2 cellular contexts compared by ENCODE assay signal in genomic region chr11:95050595-95051202, GRCh38.
A peak's percentile ranks its signal among the peaks of the same experiment; 100 is the strongest.
TF ChIP-seq lines count a peak whose summit lies in the region.

No MANE protein-coding gene starts in this region.

TF ChIP-seq in HepG2, 621 proteins besides CTCF, POLR2A, EP300 and RAD21:
- TF ChIP-seq BCL6 (CRISPR knock-in tag; IDR thresholded peaks at IDR 0.05): peak; percentile 80
- TF ChIP-seq, protein P1, sequence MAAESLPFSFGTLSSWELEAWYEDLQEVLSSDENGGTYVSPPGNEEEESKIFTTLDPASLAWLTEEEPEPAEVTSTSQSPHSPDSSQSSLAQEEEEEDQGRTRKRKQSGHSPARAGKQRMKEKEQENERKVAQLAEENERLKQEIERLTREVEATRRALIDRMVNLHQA (CRISPR knock-in tag; IDR thresholded peaks at IDR 0.05): no peak
- 0 out of 2 replicates have a peak, but pooled peaks have one; percentile 25 for TF ChIP-seq SPEN (CRISPR knock-in tag; IDR thresholded peaks at IDR 0.05; ENCODE audit: low read depth)
- TF ChIP-seq HNF4A (CRISPR knock-in tag; IDR thresholded peaks at IDR 0.05): peak; percentile 26; the same call in 1 of the 2 replicates
- TF ChIP-seq, protein P2, sequence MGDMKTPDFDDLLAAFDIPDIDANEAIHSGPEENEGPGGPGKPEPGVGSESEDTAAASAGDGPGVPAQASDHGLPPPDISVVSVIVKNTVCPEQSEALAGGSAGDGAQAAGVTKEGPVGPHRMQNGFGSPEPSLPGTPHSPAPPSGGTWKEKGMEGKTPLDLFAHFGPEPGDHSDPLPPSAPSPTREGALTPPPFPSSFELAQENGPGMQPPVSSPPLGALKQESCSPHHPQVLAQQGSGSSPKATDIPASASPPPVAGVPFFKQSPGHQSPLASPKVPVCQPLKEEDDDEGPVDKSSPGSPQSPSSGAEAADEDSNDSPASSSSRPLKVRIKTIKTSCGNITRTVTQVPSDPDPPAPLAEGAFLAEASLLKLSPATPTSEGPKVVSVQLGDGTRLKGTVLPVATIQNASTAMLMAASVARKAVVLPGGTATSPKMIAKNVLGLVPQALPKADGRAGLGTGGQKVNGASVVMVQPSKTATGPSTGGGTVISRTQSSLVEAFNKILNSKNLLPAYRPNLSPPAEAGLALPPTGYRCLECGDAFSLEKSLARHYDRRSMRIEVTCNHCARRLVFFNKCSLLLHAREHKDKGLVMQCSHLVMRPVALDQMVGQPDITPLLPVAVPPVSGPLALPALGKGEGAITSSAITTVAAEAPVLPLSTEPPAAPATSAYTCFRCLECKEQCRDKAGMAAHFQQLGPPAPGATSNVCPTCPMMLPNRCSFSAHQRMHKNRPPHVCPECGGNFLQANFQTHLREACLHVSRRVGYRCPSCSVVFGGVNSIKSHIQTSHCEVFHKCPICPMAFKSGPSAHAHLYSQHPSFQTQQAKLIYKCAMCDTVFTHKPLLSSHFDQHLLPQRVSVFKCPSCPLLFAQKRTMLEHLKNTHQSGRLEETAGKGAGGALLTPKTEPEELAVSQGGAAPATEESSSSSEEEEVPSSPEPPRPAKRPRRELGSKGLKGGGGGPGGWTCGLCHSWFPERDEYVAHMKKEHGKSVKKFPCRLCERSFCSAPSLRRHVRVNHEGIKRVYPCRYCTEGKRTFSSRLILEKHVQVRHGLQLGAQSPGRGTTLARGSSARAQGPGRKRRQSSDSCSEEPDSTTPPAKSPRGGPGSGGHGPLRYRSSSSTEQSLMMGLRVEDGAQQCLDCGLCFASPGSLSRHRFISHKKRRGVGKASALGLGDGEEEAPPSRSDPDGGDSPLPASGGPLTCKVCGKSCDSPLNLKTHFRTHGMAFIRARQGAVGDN (CRISPR knock-in tag; IDR thresholded peaks at IDR 0.05): peak; percentile 33; the same call in 1 of the 2 replicates
- peak; percentile 51; the same call in 1 of the 2 replicates for TF ChIP-seq PAXIP1 (CRISPR knock-in tag; conservative IDR thresholded peaks at IDR 0.05)
- peak; percentile 33; the same call in 1 of the 2 replicates for TF ChIP-seq RARA (CRISPR knock-in tag; IDR thresholded peaks at IDR 0.05)
- TF ChIP-seq, protein P3, sequence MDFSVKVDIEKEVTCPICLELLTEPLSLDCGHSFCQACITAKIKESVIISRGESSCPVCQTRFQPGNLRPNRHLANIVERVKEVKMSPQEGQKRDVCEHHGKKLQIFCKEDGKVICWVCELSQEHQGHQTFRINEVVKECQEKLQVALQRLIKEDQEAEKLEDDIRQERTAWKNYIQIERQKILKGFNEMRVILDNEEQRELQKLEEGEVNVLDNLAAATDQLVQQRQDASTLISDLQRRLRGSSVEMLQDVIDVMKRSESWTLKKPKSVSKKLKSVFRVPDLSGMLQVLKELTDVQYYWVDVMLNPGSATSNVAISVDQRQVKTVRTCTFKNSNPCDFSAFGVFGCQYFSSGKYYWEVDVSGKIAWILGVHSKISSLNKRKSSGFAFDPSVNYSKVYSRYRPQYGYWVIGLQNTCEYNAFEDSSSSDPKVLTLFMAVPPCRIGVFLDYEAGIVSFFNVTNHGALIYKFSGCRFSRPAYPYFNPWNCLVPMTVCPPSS (IDR thresholded peaks at IDR 0.05): no peak
- peak; percentile 31; the same call in 1 of the 2 replicates for TF ChIP-seq SALL1 (CRISPR knock-in tag; IDR thresholded peaks at IDR 0.05)
- TF ChIP-seq ZNF263 (CRISPR knock-in tag; IDR thresholded peaks at IDR 0.05): 0 out of 2 replicates have a peak, but pooled peaks have one; percentile 19
- TF ChIP-seq ZBTB38 (CRISPR knock-in tag; IDR thresholded peaks at IDR 0.05): peak; percentile 93
- no peak for TF ChIP-seq ZZZ3 (CRISPR knock-in tag; IDR thresholded peaks at IDR 0.05; ENCODE audit: borderline replicate concordance)

TF ChIP-seq in H1, 55 proteins besides CTCF, POLR2A, EP300 and RAD21:
- TF ChIP-seq BCL11A (IDR thresholded peaks at IDR 0.05; ENCODE audit: low read depth in 2 of 2, low read length in 2 of 2): no peak
- no peak for TF ChIP-seq SP4 (IDR thresholded peaks at IDR 0.05; ENCODE audit: low read length)
- no peak for TF ChIP-seq CHD1 (IDR thresholded peaks at IDR 0.05; ENCODE audit: low read depth, low read length)
- TF ChIP-seq SRF (IDR thresholded peaks at IDR 0.05; ENCODE audit: low read depth, low read length): no peak
- TF ChIP-seq SP1 (IDR thresholded peaks at IDR 0.05; ENCODE audit: low read depth, low read length): no peak
- TF ChIP-seq, protein P4, sequence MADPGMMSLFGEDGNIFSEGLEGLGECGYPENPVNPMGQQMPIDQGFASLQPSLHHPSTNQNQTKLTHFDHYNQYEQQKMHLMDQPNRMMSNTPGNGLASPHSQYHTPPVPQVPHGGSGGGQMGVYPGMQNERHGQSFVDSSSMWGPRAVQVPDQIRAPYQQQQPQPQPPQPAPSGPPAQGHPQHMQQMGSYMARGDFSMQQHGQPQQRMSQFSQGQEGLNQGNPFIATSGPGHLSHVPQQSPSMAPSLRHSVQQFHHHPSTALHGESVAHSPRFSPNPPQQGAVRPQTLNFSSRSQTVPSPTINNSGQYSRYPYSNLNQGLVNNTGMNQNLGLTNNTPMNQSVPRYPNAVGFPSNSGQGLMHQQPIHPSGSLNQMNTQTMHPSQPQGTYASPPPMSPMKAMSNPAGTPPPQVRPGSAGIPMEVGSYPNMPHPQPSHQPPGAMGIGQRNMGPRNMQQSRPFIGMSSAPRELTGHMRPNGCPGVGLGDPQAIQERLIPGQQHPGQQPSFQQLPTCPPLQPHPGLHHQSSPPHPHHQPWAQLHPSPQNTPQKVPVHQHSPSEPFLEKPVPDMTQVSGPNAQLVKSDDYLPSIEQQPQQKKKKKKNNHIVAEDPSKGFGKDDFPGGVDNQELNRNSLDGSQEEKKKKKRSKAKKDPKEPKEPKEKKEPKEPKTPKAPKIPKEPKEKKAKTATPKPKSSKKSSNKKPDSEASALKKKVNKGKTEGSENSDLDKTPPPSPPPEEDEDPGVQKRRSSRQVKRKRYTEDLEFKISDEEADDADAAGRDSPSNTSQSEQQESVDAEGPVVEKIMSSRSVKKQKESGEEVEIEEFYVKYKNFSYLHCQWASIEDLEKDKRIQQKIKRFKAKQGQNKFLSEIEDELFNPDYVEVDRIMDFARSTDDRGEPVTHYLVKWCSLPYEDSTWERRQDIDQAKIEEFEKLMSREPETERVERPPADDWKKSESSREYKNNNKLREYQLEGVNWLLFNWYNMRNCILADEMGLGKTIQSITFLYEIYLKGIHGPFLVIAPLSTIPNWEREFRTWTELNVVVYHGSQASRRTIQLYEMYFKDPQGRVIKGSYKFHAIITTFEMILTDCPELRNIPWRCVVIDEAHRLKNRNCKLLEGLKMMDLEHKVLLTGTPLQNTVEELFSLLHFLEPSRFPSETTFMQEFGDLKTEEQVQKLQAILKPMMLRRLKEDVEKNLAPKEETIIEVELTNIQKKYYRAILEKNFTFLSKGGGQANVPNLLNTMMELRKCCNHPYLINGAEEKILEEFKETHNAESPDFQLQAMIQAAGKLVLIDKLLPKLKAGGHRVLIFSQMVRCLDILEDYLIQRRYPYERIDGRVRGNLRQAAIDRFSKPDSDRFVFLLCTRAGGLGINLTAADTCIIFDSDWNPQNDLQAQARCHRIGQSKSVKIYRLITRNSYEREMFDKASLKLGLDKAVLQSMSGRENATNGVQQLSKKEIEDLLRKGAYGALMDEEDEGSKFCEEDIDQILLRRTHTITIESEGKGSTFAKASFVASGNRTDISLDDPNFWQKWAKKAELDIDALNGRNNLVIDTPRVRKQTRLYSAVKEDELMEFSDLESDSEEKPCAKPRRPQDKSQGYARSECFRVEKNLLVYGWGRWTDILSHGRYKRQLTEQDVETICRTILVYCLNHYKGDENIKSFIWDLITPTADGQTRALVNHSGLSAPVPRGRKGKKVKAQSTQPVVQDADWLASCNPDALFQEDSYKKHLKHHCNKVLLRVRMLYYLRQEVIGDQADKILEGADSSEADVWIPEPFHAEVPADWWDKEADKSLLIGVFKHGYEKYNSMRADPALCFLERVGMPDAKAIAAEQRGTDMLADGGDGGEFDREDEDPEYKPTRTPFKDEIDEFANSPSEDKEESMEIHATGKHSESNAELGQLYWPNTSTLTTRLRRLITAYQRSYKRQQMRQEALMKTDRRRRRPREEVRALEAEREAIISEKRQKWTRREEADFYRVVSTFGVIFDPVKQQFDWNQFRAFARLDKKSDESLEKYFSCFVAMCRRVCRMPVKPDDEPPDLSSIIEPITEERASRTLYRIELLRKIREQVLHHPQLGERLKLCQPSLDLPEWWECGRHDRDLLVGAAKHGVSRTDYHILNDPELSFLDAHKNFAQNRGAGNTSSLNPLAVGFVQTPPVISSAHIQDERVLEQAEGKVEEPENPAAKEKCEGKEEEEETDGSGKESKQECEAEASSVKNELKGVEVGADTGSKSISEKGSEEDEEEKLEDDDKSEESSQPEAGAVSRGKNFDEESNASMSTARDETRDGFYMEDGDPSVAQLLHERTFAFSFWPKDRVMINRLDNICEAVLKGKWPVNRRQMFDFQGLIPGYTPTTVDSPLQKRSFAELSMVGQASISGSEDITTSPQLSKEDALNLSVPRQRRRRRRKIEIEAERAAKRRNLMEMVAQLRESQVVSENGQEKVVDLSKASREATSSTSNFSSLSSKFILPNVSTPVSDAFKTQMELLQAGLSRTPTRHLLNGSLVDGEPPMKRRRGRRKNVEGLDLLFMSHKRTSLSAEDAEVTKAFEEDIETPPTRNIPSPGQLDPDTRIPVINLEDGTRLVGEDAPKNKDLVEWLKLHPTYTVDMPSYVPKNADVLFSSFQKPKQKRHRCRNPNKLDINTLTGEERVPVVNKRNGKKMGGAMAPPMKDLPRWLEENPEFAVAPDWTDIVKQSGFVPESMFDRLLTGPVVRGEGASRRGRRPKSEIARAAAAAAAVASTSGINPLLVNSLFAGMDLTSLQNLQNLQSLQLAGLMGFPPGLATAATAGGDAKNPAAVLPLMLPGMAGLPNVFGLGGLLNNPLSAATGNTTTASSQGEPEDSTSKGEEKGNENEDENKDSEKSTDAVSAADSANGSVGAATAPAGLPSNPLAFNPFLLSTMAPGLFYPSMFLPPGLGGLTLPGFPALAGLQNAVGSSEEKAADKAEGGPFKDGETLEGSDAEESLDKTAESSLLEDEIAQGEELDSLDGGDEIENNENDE (IDR thresholded peaks at IDR 0.05; ENCODE audit: insufficient replicate concordance, low read length): no peak
- no peak for TF ChIP-seq CREB1 (IDR thresholded peaks at IDR 0.05)
- TF ChIP-seq BRCA1 (IDR thresholded peaks at IDR 0.05; ENCODE audit: low read depth, low read length): no peak
- no peak for TF ChIP-seq RFX5 (IDR thresholded peaks at IDR 0.05; ENCODE audit: borderline replicate concordance, low read depth, low read length)
- TF ChIP-seq, protein P5, sequence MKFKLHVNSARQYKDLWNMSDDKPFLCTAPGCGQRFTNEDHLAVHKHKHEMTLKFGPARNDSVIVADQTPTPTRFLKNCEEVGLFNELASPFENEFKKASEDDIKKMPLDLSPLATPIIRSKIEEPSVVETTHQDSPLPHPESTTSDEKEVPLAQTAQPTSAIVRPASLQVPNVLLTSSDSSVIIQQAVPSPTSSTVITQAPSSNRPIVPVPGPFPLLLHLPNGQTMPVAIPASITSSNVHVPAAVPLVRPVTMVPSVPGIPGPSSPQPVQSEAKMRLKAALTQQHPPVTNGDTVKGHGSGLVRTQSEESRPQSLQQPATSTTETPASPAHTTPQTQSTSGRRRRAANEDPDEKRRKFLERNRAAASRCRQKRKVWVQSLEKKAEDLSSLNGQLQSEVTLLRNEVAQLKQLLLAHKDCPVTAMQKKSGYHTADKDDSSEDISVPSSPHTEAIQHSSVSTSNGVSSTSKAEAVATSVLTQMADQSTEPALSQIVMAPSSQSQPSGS (IDR thresholded peaks at IDR 0.05; ENCODE audit: low read length): no peak
- no peak for TF ChIP-seq NANOG (IDR thresholded peaks at IDR 0.05; ENCODE audit: insufficient read depth, low read depth, low read length, poor library complexity, severe bottlenecking)
